Comparison of ENCODE assay signal across 28 cellular contexts in genomic region chr9:88641471-88642240, GRCh38.
"Had no signal": no experiment of that assay in that cellular context is flagged by ENCODE, and none has a peak within 500 bp of the region (broad histone marks: within the 10 kb centered on the region; RNA-seq: fewer than 3 reads in every experiment).

No MANE protein-coding gene starts in this region.

- H3K4me1 ChIP-seq: breast epithelium had no signal

- H3K27ac Mint-ChIP-seq: activated CD4-positive, alpha-beta memory T cell treated with anti-CD3 and anti-CD28 coated beads for 36 hours; activated CD4-positive, alpha-beta T cell treated with anti-CD3 and anti-CD28 coated beads, Interleukin-2, amount 10 ng/mL, durations not matched to agents 7 days and 5 days; activated naive CD4-positive, alpha-beta T cell treated with anti-CD3 and anti-CD28 coated beads, Interleukin-2, amount 10 ng/mL, durations not matched to agents 7 days and 5 days; activated naive CD8-positive, alpha-beta T cell treated with anti-CD3 and anti-CD28 coated beads, Interleukin-2, amount 10 ng/mL, durations not matched to agents 7 days and 5 days; activated T-cell treated with anti-CD3 and anti-CD28 coated beads, Interleukin-2, amount 50 U/mL, for 72 hours; activated T-helper 2 cell treated with anti-CD3 and anti-CD28 coated beads, Interferon-gamma antibody, Interleukin-2, Interleukin-4, amounts not matched to agents 10 μg/mL and 5 μg/mL and 100 μg/mL, durations not matched to agents 14 hours and 24 hours and 36 hours had no signal

- H3K4me1 Mint-ChIP-seq: activated CD4-positive, alpha-beta T cell treated with anti-CD3 and anti-CD28 coated beads, Interleukin-2, amount 10 ng/mL, durations not matched to agents 7 days and 5 days; activated naive CD4-positive, alpha-beta T cell treated with anti-CD3 and anti-CD28 coated beads, Interleukin-2, amount 10 ng/mL, durations not matched to agents 7 days and 5 days; activated naive CD8-positive, alpha-beta T cell treated with anti-CD3 and anti-CD28 coated beads, Interleukin-2, amount 10 ng/mL, durations not matched to agents 7 days and 5 days had no signal

- H3K27ac ChIP-seq: adrenal gland, breast epithelium, KMS-11, SK-N-MC, VCaP had no signal

- DNase-seq: activated CD4-positive, alpha-beta memory T cell treated with anti-CD3 and anti-CD28 coated beads for 36 hours; activated CD4-positive, alpha-beta T cell treated with anti-CD3 and anti-CD28 coated beads, Interleukin-2, amount 10 ng/mL, durations not matched to agents 7 days and 5 days; activated CD4-positive, CD25-positive, alpha-beta regulatory T cell; activated CD8-positive, alpha-beta memory T cell treated with anti-CD3 and anti-CD28 coated beads for 24 hours; activated gamma-delta T cell treated with Interleukin-2 at 50 U/mL for 16 hours; activated naive CD4-positive, alpha-beta T cell treated with anti-CD3 and anti-CD28 coated beads, Interleukin-2, amount 10 ng/mL, durations not matched to agents 7 days and 5 days; activated naive CD8-positive, alpha-beta T cell treated with anti-CD3 and anti-CD28 coated beads, Interleukin-2, amount 10 ng/mL, durations not matched to agents 7 days and 5 days; activated T-cell treated with anti-CD3 and anti-CD28 coated beads for 4 hours; activated T-cell treated with anti-CD3 and anti-CD28 coated beads, Interleukin-2, amount 50 U/mL, for 72 hours; adrenal gland; caudate nucleus; NCI-H1092; NCI-H1417; NCI-H1930; NCI-H2171; NCI-H2227 treated with DMSO at 0.1 percent for 48 hours; NCI-H526 treated with DMSO at 0.1 percent for 48 hours; NCI-H82; OCI-M1; RPMI8226; T-helper 1 cell had no signal

- H3K4me2 ChIP-seq: KMS-11 had no signal

- H3K36me3 Mint-ChIP-seq: activated CD4-positive, alpha-beta memory T cell treated with anti-CD3 and anti-CD28 coated beads for 36 hours; activated naive CD4-positive, alpha-beta T cell treated with anti-CD3 and anti-CD28 coated beads, Interleukin-2, amount 10 ng/mL, durations not matched to agents 7 days and 5 days; activated naive CD8-positive, alpha-beta T cell treated with anti-CD3 and anti-CD28 coated beads, Interleukin-2, amount 10 ng/mL, durations not matched to agents 7 days and 5 days had no signal

- H3K4me3 Mint-ChIP-seq: activated CD4-positive, alpha-beta memory T cell treated with anti-CD3 and anti-CD28 coated beads for 36 hours; activated CD4-positive, alpha-beta T cell treated with anti-CD3 and anti-CD28 coated beads, Interleukin-2, amount 10 ng/mL, durations not matched to agents 7 days and 5 days; activated naive CD4-positive, alpha-beta T cell treated with anti-CD3 and anti-CD28 coated beads, Interleukin-2, amount 10 ng/mL, durations not matched to agents 7 days and 5 days; activated naive CD8-positive, alpha-beta T cell treated with anti-CD3 and anti-CD28 coated beads, Interleukin-2, amount 10 ng/mL, durations not matched to agents 7 days and 5 days; activated T-cell treated with anti-CD3 and anti-CD28 coated beads, Interleukin-2, amount 50 U/mL, for 72 hours had no signal

- ATAC-seq: activated T-cell treated with anti-CD3 and anti-CD28 coated beads, Interleukin-2, amount 50 U/mL, for 72 hours; Panc1; Right ventricle myocardium inferior had no signal

- H3K4me3 ChIP-seq: adrenal gland, breast epithelium, SK-N-MC had no signal

- H3K36me3 ChIP-seq: adrenal gland, breast epithelium had no signal

- H3K9me3 Mint-ChIP-seq: activated naive CD4-positive, alpha-beta T cell treated with anti-CD3 and anti-CD28 coated beads, Interleukin-2, amount 10 ng/mL, durations not matched to agents 7 days and 5 days had no signal

- H3K27me3 ChIP-seq: adrenal gland, breast epithelium had no signal

- H3K9ac ChIP-seq: KMS-11 had no signal
